In genomic region chr1:25799758-25800537, GRCh38 we compare ENCODE assay signal across 8 cellular contexts. TPM values are rescaled to one million over a fixed set of nuclear protein-coding genes. Genes with fewer than 3 reads are reported as not detected.
A peak's percentile ranks its signal among the peaks of the same experiment; 100 is the strongest.
DNase-seq lines count a peak whose midpoint lies in the region; ATAC-seq, FAIRE-seq and TF ChIP-seq lines count a peak whose summit lies in the region.

Gene SELENON, plus strand, starts transcription at chr1:25800193. Its CDS starts 38 bp downstream, at chr1:25800231.

- no peaks in the 10 kb centered on the region for H3K9me2 ChIP-seq in PC-9 (ENCODE audit: insufficient read depth)

- H3K36me3 ChIP-seq in PC-9 (ENCODE audit: low read depth) (no peaks in the 10 kb centered on the region), adrenal gland (replicated peaks in 1 of 2) (no peaks in the 10 kb centered on the region), left ventricle myocardium inferior (peaks cover 4% of the 10 kb centered on the region), parathyroid adenoma (ENCODE audit: control insufficient read depth, insufficient read depth, low read length) (no peaks in the 10 kb centered on the region)

- TF ChIP-seq CTCF in A549 (IDR thresholded peaks at IDR 0.05) (no peak), GM12875 (IDR thresholded peaks at IDR 0.05; ENCODE audit: borderline replicate concordance, insufficient read depth, low read depth, low read length) (no peak), PC-9 (conservative IDR thresholded peaks at IDR 0.05) (no peak), adrenal gland (IDR thresholded peaks at IDR 0.05) (peak in 1 of 6 experiments; percentile 7), left ventricle myocardium inferior (IDR thresholded peaks at IDR 0.05; ENCODE audit: borderline replicate concordance) (no peak), parathyroid adenoma (IDR thresholded peaks at IDR 0.05) (no peak)

- H4K20me1 ChIP-seq in PC-9 (ENCODE audit: insufficient read depth) = no peaks in the 10 kb centered on the region

- no peaks in the 10 kb centered on the region for H3F3A ChIP-seq in PC-9 (ENCODE audit: insufficient read depth, low read depth)

- CTCF ChIA-PET in A549 (lab: Yijun Ruan, JAX) (interaction anchor here (0.6 to 3.3 kb wide), 6 partner anchors 10 to 280 kb away, joined by 3 to 30 read pairs (median 4); no protein-coding TSS in a partner anchor), PC-9 (lab: Charles Lee) (no interaction called here)

- TF ChIP-seq RAD21 in A549 (conservative IDR thresholded peaks at IDR 0.05 in 1 of 2, IDR thresholded peaks at IDR 0.05 in 1 of 2) = no peak

- ATAC-seq in A549 (peak; percentile 52 to 66), GM19035 (IDR thresholded peaks at IDR 0.05; ENCODE audit: unreplicated experiment) (no peak)

- DNase-seq in A549 (ENCODE audit: low read depth in 1 of 2, low spot score in 1 of 2) = peak in 1 of 2 experiments; percentile 38
- DNase-seq in PC-9 = peak in 1 of 2 experiments; percentile 34
- DNase-seq in adrenal gland = peak; percentile 48 to 79 (median 63)
- peak; percentile 84 for DNase-seq in left ventricle myocardium inferior
- DNase-seq in cerebellar cortex (ENCODE audit: low spot score) = no peak

- POLR2A ChIA-PET in A549 (lab: Yijun Ruan, JAX) (interaction anchor here (1.0 to 1.5 kb wide), 2 partner anchors 10 to 370 kb away, joined by 3 to 6 read pairs; no protein-coding TSS in a partner anchor), PC-9 (lab: Charles Lee; ENCODE audit: unreplicated experiment) (no interaction called here)

- H2AFZ ChIP-seq in PC-9 = peak within 1 kb of the TSS; percentile 75
- H2AFZ ChIP-seq in parathyroid adenoma = peak within 1 kb of the TSS; percentile 81

- H3K27me3 ChIP-seq in PC-9 (ENCODE audit: insufficient read depth, low read depth) (no peaks in the 10 kb centered on the region), adrenal gland (no peaks in the 10 kb centered on the region), left ventricle myocardium inferior (ENCODE audit: low read depth) (no peaks in the 10 kb centered on the region), parathyroid adenoma (ENCODE audit: control insufficient read depth, insufficient read depth, low read length) (no peaks in the 10 kb centered on the region)

- peak; percentile 30 for TF ChIP-seq POLR2A in A549 (IDR thresholded peaks at IDR 0.05; ENCODE audit: low read length)
- no peak for TF ChIP-seq POLR2A in adrenal gland (IDR thresholded peaks at IDR 0.05)

- H3K27ac ChIP-seq in A549 (peak within 1 kb of the TSS; percentile 91 to 98), PC-9 (no peak within 1 kb of the TSS), adrenal gland (peak within 1 kb of the TSS in 3 of 5 donors; percentile 48 to 85 (median 73)), left ventricle myocardium inferior (replicated peaks) (peak within 1 kb of the TSS; percentile 86), parathyroid adenoma (peak within 1 kb of the TSS; percentile 56)

- H3K9me3 ChIP-seq in A549 (no peaks in the 10 kb centered on the region), PC-9 (ENCODE audit: insufficient read depth, low read depth) (no peaks in the 10 kb centered on the region), adrenal gland (replicated peaks in 1 of 3) (no peaks in the 10 kb centered on the region), left ventricle myocardium inferior (replicated peaks) (no peaks in the 10 kb centered on the region), parathyroid adenoma (ENCODE audit: control insufficient read depth, low read length) (no peaks in the 10 kb centered on the region)

- no peak for TF ChIP-seq EP300 in A549 (IDR thresholded peaks at IDR 0.05)

- no peak within 1 kb of the TSS for H3K9ac ChIP-seq in parathyroid adenoma

- H3K4me3 ChIP-seq in A549 (peak within 1 kb of the TSS; percentile 74), GM12875 (ENCODE audit: low read depth, low read length) (peak within 1 kb of the TSS; percentile 23), PC-9 (peak within 1 kb of the TSS; percentile 57), adrenal gland (peak within 1 kb of the TSS; percentile 9 to 69 (median 30)), left ventricle myocardium inferior (peak within 1 kb of the TSS; percentile 76), parathyroid adenoma (ENCODE audit: low read depth, low read length) (peak within 1 kb of the TSS; percentile 62)

- H3K4me2 ChIP-seq in A549 (peak within 1 kb of the TSS; percentile 97), PC-9 (peak within 1 kb of the TSS; percentile 79), parathyroid adenoma (ENCODE audit: low read length) (peak within 1 kb of the TSS; percentile 87)

- H3K79me2 ChIP-seq in PC-9 (ENCODE audit: low read depth) (no peaks in the 10 kb centered on the region), parathyroid adenoma (no peaks in the 10 kb centered on the region)

- intact Hi-C loops in PC-9 (cut with micrococcal nuclease; ENCODE audit: unreplicated experiment) = loop anchor here (5.0 to 10.0 kb wide), 2 partner anchors 95 to 278 kb away; no protein-coding TSS in a partner anchor
- intact Hi-C loops in adrenal gland (cut with DNase I) = loop anchor here (5.0 to 10.0 kb wide), 2 partner anchors 95 to 188 kb away; no protein-coding TSS in a partner anchor
- intact Hi-C loops in left ventricle myocardium inferior (cut with micrococcal nuclease) = no loop called here

- FAIRE-seq in A549 (lab: Jason Lieb, UNC) = no peak

- BruUV-seq in PC-9 (replicated peaks; lab: Mats Ljungman, UMichigan) = no TSS peak

- WGBS in A549 (ENCODE audit: missing lambda C conversion rate) = 42% methylated on average over 7 of the region's 91 CpGs
- 1 to 3% (median 2%) methylated on average over 13 to 91 of the region's 91 CpGs for WGBS in adrenal gland, 4 donors

- H3K4me1 ChIP-seq in A549 (peaks cover 14% of the 10 kb centered on the region; the same call in 2 of the 3 replicates), PC-9 (replicated peaks; ENCODE audit: insufficient read depth) (no peaks in the 10 kb centered on the region), adrenal gland (replicated peaks in 1 of 2) (peaks cover 0 to 36% of the 10 kb centered on the region in 2 donors), left ventricle myocardium inferior (peaks cover 79% of the 10 kb centered on the region), parathyroid adenoma (no peaks in the 10 kb centered on the region)

TF ChIP-seq in A549, 52 proteins besides CTCF, POLR2A, EP300 and RAD21:
- TF ChIP-seq CHD2 (IDR thresholded peaks at IDR 0.05; ENCODE audit: low read length, partially characterized antibody) = no peak
- no peak for TF ChIP-seq KDM1A (IDR thresholded peaks at IDR 0.05; ENCODE audit: low read depth)
- no peak for TF ChIP-seq JUNB (IDR thresholded peaks at IDR 0.05)
- TF ChIP-seq E2F6 (IDR thresholded peaks at IDR 0.05; ENCODE audit: borderline replicate concordance, low read depth) = no peak
- TF ChIP-seq FOXS1 (CRISPR knock-in tag; IDR thresholded peaks at IDR 0.05) = no peak

RNA-seq across cellular contexts. Expression of gene SELENON, which starts in this region (rescaled TPM):
- polyA plus RNA-seq in A549 (2011; rRNA removed) = 16.6 and 30.1 TPM in 2 replicates
- polyA plus RNA-seq in A549 (2012; cell fraction: cytosol; rRNA removed) = 44.2 and 64.3 TPM in 2 replicates
- 53.8 and 61.9 TPM in 2 replicates for polyA plus RNA-seq in A549 (2012; cell fraction: nucleus; rRNA removed)
- polyA plus RNA-seq in A549 (2017; fragmentation: RNase III; extraction: RNeasy Plus Mini Kit Qiagen cat#74134 plus additional on column Dnase treatment) = 38.8 to 41.1 TPM (median 40.0 TPM) in 3 replicates
- polyA minus RNA-seq in A549 (2011; rRNA and poly(A)+ RNA removed) = 23.3 and 36.5 TPM in 2 replicates
- 39.0 and 44.3 TPM in 2 replicates for total RNA-seq in PC-9 (2021)
- total RNA-seq in adrenal gland = 100 to 1,000 TPM in 1 of 8 donors, 10 to 100 TPM in 7; 25.1 to 105 (median 75.5) TPM
- 10 to 100 TPM; 35.6 to 75.9 (median 37.7) TPM for polyA plus RNA-seq in adrenal gland
- total RNA-seq in left ventricle myocardium inferior = 45.2 TPM

Comparison
In these comparisons a context has a peak if more than half of its experiments do, and no peak if none do; other contexts are left out.
1. H3K4me3 ChIP-seq: peak in every context shown above with its lines; median percentile 76 in left ventricle myocardium inferior; 74 in A549; 62 in parathyroid adenoma; 57 in PC-9; 30 in adrenal gland; 23 in GM12875.